ENCODE assay signal across 20 cellular contexts in the genomic region with DNA sequence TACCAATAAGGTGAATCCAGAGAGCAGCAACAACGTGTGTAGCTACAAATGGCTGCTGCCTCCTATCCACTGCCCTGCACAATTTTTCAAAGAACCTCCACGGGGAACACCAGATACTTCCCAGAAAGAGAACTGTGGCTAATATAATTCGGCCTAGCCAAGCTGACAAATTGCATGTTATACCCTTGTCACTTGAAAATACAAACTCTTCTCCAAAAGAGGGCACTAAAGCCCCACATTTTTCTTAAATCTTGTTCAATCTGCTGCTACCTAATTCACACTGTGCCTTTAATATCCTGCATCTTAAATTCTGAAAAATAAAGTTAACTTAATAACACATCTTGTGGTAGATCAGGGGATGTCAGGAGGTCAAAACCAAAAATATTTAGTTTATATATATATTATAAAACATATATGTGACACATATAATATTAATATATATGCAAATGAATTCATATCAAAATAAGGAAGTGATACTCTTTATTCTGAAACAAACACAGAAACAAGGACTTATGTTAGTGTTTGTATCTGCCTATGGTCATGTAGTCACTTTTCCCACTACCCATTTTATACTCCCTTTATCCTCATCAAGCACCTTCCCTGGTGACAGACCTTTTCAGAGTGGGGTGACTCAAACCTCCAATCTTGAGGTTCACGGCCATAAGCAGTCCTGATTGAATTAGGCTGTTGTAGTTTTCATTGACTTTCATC. TPM values are rescaled to one million over a fixed set of nuclear protein-coding genes. Genes with fewer than 3 reads are reported as not detected.
DNase-seq lines count a peak whose midpoint lies in the region; ATAC-seq, FAIRE-seq and TF ChIP-seq lines count a peak whose summit lies in the region.
"Had no signal": no experiment of that assay in that cellular context is flagged by ENCODE, and none has a peak within 500 bp of the region (broad histone marks: within the 10 kb centered on the region; RNA-seq: fewer than 3 reads in every experiment).

No MANE protein-coding gene starts in this region.

- no peaks in the 10 kb centered on the region for H3F3A ChIP-seq in neural cell (ENCODE audit: insufficient read depth, low read length, poor library complexity, severe bottlenecking)

- peaks cover 0 to 2% (median 0%) of the 10 kb centered on the region in 3 donors for H3K27me3 Mint-ChIP-seq in CD14-positive monocyte (ENCODE audit: low read depth in 3 of 3)
- H3K27me3 Mint-ChIP-seq: naive B cell had no signal

- no peak overlapping the region for H2AFZ ChIP-seq in neural cell (ENCODE audit: low read depth, low read length)

- peaks cover 0 to 2% (median 0%) of the 10 kb centered on the region in 7 donors for H3K9me3 Mint-ChIP-seq in CD14-positive monocyte
- H3K9me3 Mint-ChIP-seq: activated naive CD4-positive, alpha-beta T cell treated with anti-CD3 and anti-CD28 coated beads, Interleukin-2, amount 10 ng/mL, durations not matched to agents 7 days and 5 days; CD8-positive, alpha-beta T cell; naive B cell had no signal

- H3K27ac ChIP-seq in neural cell (ENCODE audit: low read length) = no peak overlapping the region

- H3K4me2 ChIP-seq in neural cell (ENCODE audit: low read length) = no peak overlapping the region

- H4K20me1 ChIP-seq in neural cell (ENCODE audit: insufficient read depth) = no peaks in the 10 kb centered on the region

- TF ChIP-seq CTCF in neural cell (IDR thresholded peaks at IDR 0.05; ENCODE audit: poor library complexity, severe bottlenecking) (peak; percentile 17), lower leg skin (IDR thresholded peaks at IDR 0.05) (no peak), CD14-positive monocyte (IDR thresholded peaks at IDR 0.05) (no peak)

- ATAC-seq in GM18502 (IDR thresholded peaks at IDR 0.05; ENCODE audit: poor library complexity, unreplicated experiment) (peak; percentile 63), HG03469 (IDR thresholded peaks at IDR 0.05; ENCODE audit: unreplicated experiment) (peak; percentile 46)
- ATAC-seq: CD8-positive, alpha-beta T cell; right cardiac atrium had no signal

- H3K4me1 Mint-ChIP-seq in CD14-positive monocyte = peaks cover 7% of the 10 kb centered on the region
- H3K4me1 Mint-ChIP-seq: activated naive CD4-positive, alpha-beta T cell treated with anti-CD3 and anti-CD28 coated beads, Interleukin-2, amount 10 ng/mL, durations not matched to agents 7 days and 5 days had no signal

- H3K9me3 ChIP-seq in neural cell (ENCODE audit: low read length) = no peaks in the 10 kb centered on the region

- 45% methylated on average over 4 of the region's 4 CpGs for WGBS in lower leg skin, 2 donors

- no peak for TF ChIP-seq RAD21 in neural cell (conservative IDR thresholded peaks at IDR 0.05)

- no peaks in the 10 kb centered on the region for H3K79me2 ChIP-seq in neural cell (replicated peaks; ENCODE audit: insufficient read depth, low read length)

- FAIRE-seq in TTC549 (lab: Jason Lieb, UNC) = peak; percentile 77

- H3K27ac Mint-ChIP-seq in CD14-positive monocyte = peak overlapping the region in 1 of 7 donors; percentile 2
- H3K27ac Mint-ChIP-seq: activated naive CD4-positive, alpha-beta T cell treated with anti-CD3 and anti-CD28 coated beads, Interleukin-2, amount 10 ng/mL, durations not matched to agents 7 days and 5 days; CD8-positive, alpha-beta T cell had no signal

- no peaks in the 10 kb centered on the region for H3K9me2 ChIP-seq in neural cell (ENCODE audit: insufficient read depth, low read length)

- no peaks in the 10 kb centered on the region for H3K27me3 ChIP-seq in neural cell (ENCODE audit: insufficient read depth, low read depth, low read length)

- H3K9ac ChIP-seq in neural cell (ENCODE audit: low read length) = no peak overlapping the region

- TF ChIP-seq POLR2A in lower leg skin (IDR thresholded peaks at IDR 0.05) = no peak

- no peak for TF ChIP-seq EP300 in neural cell (conservative IDR thresholded peaks at IDR 0.05; ENCODE audit: poor library complexity, severe bottlenecking)

- DNase-seq in lower leg skin (ENCODE audit: low spot score in 2 of 2) = no peak
- no peak for DNase-seq in mesenteric fat pad (ENCODE audit: low spot score)
- no peak for DNase-seq in CD14-positive monocyte (ENCODE audit: low spot score)
- no peak for DNase-seq in DMS79 treated with DMSO at 0.1 percent for 48 hours (lab: John Stamatoyannopoulos, UW)
- DNase-seq: activated CD8-positive, alpha-beta memory T cell treated with anti-CD3 and anti-CD28 coated beads for 24 hours; activated naive CD4-positive, alpha-beta T cell treated with anti-CD3 and anti-CD28 coated beads, Interleukin-2, amount 10 ng/mL, durations not matched to agents 7 days and 5 days; CD8-positive, alpha-beta T cell; cerebellar nuclear complex; Kasumi-1; naive B cell; NCI-H226; right cardiac atrium; T1000 had no signal

- H3K4me3 Mint-ChIP-seq in CD14-positive monocyte = no peak overlapping the region
- H3K4me3 Mint-ChIP-seq: activated naive CD4-positive, alpha-beta T cell treated with anti-CD3 and anti-CD28 coated beads, Interleukin-2, amount 10 ng/mL, durations not matched to agents 7 days and 5 days; CD8-positive, alpha-beta T cell; naive B cell had no signal

- no peak overlapping the region for H3K4me3 ChIP-seq in neural cell (ENCODE audit: low read length)
- H3K4me3 ChIP-seq in lower leg skin (ENCODE audit: low read depth, poor library complexity, severe bottlenecking) = no peak overlapping the region

- H3K36me3 ChIP-seq in neural cell (ENCODE audit: insufficient read depth, low read length) = no peaks in the 10 kb centered on the region

- no peaks in the 10 kb centered on the region for H3K36me3 Mint-ChIP-seq in CD14-positive monocyte
- H3K36me3 Mint-ChIP-seq: activated naive CD4-positive, alpha-beta T cell treated with anti-CD3 and anti-CD28 coated beads, Interleukin-2, amount 10 ng/mL, durations not matched to agents 7 days and 5 days; CD8-positive, alpha-beta T cell; naive B cell had no signal

- intact Hi-C loops in lower leg skin (cut with DNase I; ENCODE audit: low total_unique reads) = no loop called here
- intact Hi-C loops in CD14-positive monocyte (cut with micrococcal nuclease) = no loop called here

TF ChIP-seq in neural cell, 6 proteins besides CTCF, POLR2A, EP300 and RAD21:
- TF ChIP-seq MXI1 (conservative IDR thresholded peaks at IDR 0.05; ENCODE audit: poor library complexity, severe bottlenecking) = no peak
- no peak for TF ChIP-seq SMC3 (conservative IDR thresholded peaks at IDR 0.05; ENCODE audit: poor library complexity)
- TF ChIP-seq, protein P1, sequence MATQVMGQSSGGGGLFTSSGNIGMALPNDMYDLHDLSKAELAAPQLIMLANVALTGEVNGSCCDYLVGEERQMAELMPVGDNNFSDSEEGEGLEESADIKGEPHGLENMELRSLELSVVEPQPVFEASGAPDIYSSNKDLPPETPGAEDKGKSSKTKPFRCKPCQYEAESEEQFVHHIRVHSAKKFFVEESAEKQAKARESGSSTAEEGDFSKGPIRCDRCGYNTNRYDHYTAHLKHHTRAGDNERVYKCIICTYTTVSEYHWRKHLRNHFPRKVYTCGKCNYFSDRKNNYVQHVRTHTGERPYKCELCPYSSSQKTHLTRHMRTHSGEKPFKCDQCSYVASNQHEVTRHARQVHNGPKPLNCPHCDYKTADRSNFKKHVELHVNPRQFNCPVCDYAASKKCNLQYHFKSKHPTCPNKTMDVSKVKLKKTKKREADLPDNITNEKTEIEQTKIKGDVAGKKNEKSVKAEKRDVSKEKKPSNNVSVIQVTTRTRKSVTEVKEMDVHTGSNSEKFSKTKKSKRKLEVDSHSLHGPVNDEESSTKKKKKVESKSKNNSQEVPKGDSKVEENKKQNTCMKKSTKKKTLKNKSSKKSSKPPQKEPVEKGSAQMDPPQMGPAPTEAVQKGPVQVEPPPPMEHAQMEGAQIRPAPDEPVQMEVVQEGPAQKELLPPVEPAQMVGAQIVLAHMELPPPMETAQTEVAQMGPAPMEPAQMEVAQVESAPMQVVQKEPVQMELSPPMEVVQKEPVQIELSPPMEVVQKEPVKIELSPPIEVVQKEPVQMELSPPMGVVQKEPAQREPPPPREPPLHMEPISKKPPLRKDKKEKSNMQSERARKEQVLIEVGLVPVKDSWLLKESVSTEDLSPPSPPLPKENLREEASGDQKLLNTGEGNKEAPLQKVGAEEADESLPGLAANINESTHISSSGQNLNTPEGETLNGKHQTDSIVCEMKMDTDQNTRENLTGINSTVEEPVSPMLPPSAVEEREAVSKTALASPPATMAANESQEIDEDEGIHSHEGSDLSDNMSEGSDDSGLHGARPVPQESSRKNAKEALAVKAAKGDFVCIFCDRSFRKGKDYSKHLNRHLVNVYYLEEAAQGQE (IDR thresholded peaks at IDR 0.05; ENCODE audit: borderline replicate concordance) = no peak
- no peak for TF ChIP-seq TAF1 (IDR thresholded peaks at IDR 0.05; ENCODE audit: low read depth)
- no peak for TF ChIP-seq POLR2AphosphoS5 (IDR thresholded peaks at IDR 0.05)
- TF ChIP-seq EZH2 (IDR thresholded peaks at IDR 0.05; ENCODE audit: borderline replicate concordance, insufficient read depth, low read length, poor library complexity, severe bottlenecking) = no peak

RNA-seq across cellular contexts. Expression of gene CT45A1, which starts 24.1 kb away (rescaled TPM):
- polyA plus RNA-seq in neural cell = not detected in 2 replicates
- not detected in 2 replicates for polyA minus RNA-seq in neural cell
- total RNA-seq in lower leg skin = not detected
- not detected for total RNA-seq in mesenteric fat pad
- not detected for polyA plus RNA-seq in CD14-positive monocyte
- total RNA-seq: CD8-positive, alpha-beta T cell; H4; right cardiac atrium; subcutaneous adipose tissue had no signal
- polyA plus RNA-seq: keratinocyte, right cardiac atrium had no signal

RNA-seq across cellular contexts. Expression of gene CT45A3, which starts 30.5 kb away (rescaled TPM):
- not detected in 2 replicates for polyA plus RNA-seq in neural cell
- polyA minus RNA-seq in neural cell = not detected in 2 replicates
- not detected for total RNA-seq in lower leg skin
- total RNA-seq in mesenteric fat pad = not detected
- not detected for polyA plus RNA-seq in CD14-positive monocyte
- total RNA-seq: CD8-positive, alpha-beta T cell; H4; right cardiac atrium; subcutaneous adipose tissue had no signal
- polyA plus RNA-seq: keratinocyte, right cardiac atrium had no signal

RNA-seq across cellular contexts. Expression of gene CT45A5, which starts 47.8 kb away (rescaled TPM):
- not detected in 2 replicates for polyA plus RNA-seq in neural cell
- polyA minus RNA-seq in neural cell = not detected in 2 replicates
- not detected for total RNA-seq in lower leg skin
- total RNA-seq in mesenteric fat pad = not detected
- not detected for polyA plus RNA-seq in CD14-positive monocyte
- total RNA-seq: CD8-positive, alpha-beta T cell; right cardiac atrium; subcutaneous adipose tissue had no signal
- polyA plus RNA-seq: keratinocyte, right cardiac atrium had no signal
